Comparison of ENCODE assay signal across 28 cellular contexts in genomic region chr7:146397141-146397540, GRCh38.
"Had no signal": no experiment of that assay in that cellular context is flagged by ENCODE, and none has a peak within 500 bp of the region (broad histone marks: within the 10 kb centered on the region; RNA-seq: fewer than 3 reads in every experiment).

No MANE protein-coding gene starts in this region.

- H3K36me3 Mint-ChIP-seq: mesothelial cell of epicardium, naive B cell, neural progenitor cell had no signal

- H3K27ac ChIP-seq: esophagus muscularis mucosa, foreskin keratinocyte, gastroesophageal sphincter, heart left ventricle, hepatocyte, neural progenitor cell, parathyroid adenoma, right lobe of liver, suprapubic skin, transverse colon, upper lobe of right lung, uterus had no signal

- H3K9me3 ChIP-seq: esophagus muscularis mucosa, gastroesophageal sphincter, heart left ventricle, right lobe of liver, suprapubic skin, transverse colon, upper lobe of right lung, uterus had no signal

- H3K36me3 ChIP-seq: esophagus muscularis mucosa, gastroesophageal sphincter, heart left ventricle, neural progenitor cell, right lobe of liver, suprapubic skin, transverse colon, upper lobe of right lung, uterus had no signal

- DNase-seq: dermis blood vessel endothelial cell; effector memory CD4-positive, alpha-beta T cell; foreskin keratinocyte; heart left ventricle; kidney; mesenchymal stem cell; mucosa of descending colon; naive B cell; right lobe of liver; small intestine; stimulated activated CD4-positive, alpha-beta T cell treated with anti-CD3 and anti-CD28 coated beads, Interleukin-15, amount 100 ng/mL, for 24 hours; stimulated activated CD4-positive, alpha-beta T cell treated with anti-CD3 and anti-CD28 coated beads, Interleukin-2, amount 100 ng/mL, for 48 hours; stimulated activated naive CD4-positive, alpha-beta T cell; stimulated activated naive CD8-positive, alpha-beta T cell treated with anti-CD3 and anti-CD28 coated beads, Interleukin-15, amount 100 ng/mL, for 72 hours; transverse colon; upper lobe of right lung; uterus had no signal

- H2AFZ ChIP-seq: hepatocyte, neural progenitor cell, parathyroid adenoma had no signal

- H3K27ac Mint-ChIP-seq: mesothelial cell of epicardium; naive B cell; natural killer cell treated with Interleukin-12 subunit alpha and Interleukin-12 subunit beta and Interleukin-15 and Interleukin-18, amount 100 ng/mL, for 72 hours; neural progenitor cell; progenitor cell of endocrine pancreas; stimulated activated naive CD8-positive, alpha-beta T cell treated with anti-CD3 and anti-CD28 coated beads, Interleukin-15, amount 100 ng/mL, for 72 hours had no signal

- H3K4me2 ChIP-seq: hepatocyte, neural progenitor cell had no signal

- H3K27me3 ChIP-seq: esophagus muscularis mucosa, foreskin keratinocyte, gastroesophageal sphincter, heart left ventricle, hepatocyte, neural progenitor cell, right lobe of liver, suprapubic skin, transverse colon, upper lobe of right lung, uterus had no signal

- H3K9ac ChIP-seq: neural progenitor cell, parathyroid adenoma had no signal

- H3K27me3 Mint-ChIP-seq: naive B cell; natural killer cell treated with Interleukin-12 subunit alpha and Interleukin-12 subunit beta and Interleukin-15 and Interleukin-18, amount 100 ng/mL, for 72 hours; progenitor cell of endocrine pancreas; stimulated activated naive CD8-positive, alpha-beta T cell treated with anti-CD3 and anti-CD28 coated beads, Interleukin-15, amount 100 ng/mL, for 72 hours had no signal

- H3K4me3 Mint-ChIP-seq: mesothelial cell of epicardium; naive B cell; natural killer cell treated with Interleukin-12 subunit alpha and Interleukin-12 subunit beta and Interleukin-15 and Interleukin-18, amount 100 ng/mL, for 72 hours; neural progenitor cell; stimulated activated naive CD8-positive, alpha-beta T cell treated with anti-CD3 and anti-CD28 coated beads, Interleukin-15, amount 100 ng/mL, for 72 hours had no signal

- H3K4me1 Mint-ChIP-seq: naive B cell; neural progenitor cell; stimulated activated naive CD8-positive, alpha-beta T cell treated with anti-CD3 and anti-CD28 coated beads, Interleukin-15, amount 100 ng/mL, for 72 hours had no signal

- ATAC-seq: foreskin keratinocyte; gastroesophageal sphincter; heart left ventricle; left lobe of liver; mucosa of descending colon; natural killer cell treated with Interleukin-12 subunit alpha and Interleukin-12 subunit beta and Interleukin-15 and Interleukin-18, amount 100 ng/mL, for 72 hours; right lobe of liver; stimulated activated naive CD8-positive, alpha-beta T cell treated with anti-CD3 and anti-CD28 coated beads, Interleukin-15, amount 100 ng/mL, for 72 hours; upper lobe of right lung had no signal

- H3K4me3 ChIP-seq: esophagus muscularis mucosa, gastroesophageal sphincter, heart left ventricle, hepatocyte, lung, mucosa of descending colon, neural progenitor cell, right lobe of liver, suprapubic skin, transverse colon, upper lobe of right lung, uterus had no signal

- H3K9me3 Mint-ChIP-seq: neural progenitor cell had no signal

- H3K79me2 ChIP-seq: hepatocyte, parathyroid adenoma had no signal
